Comparison of ENCODE assay signal across 8 cellular contexts in the genomic region with DNA sequence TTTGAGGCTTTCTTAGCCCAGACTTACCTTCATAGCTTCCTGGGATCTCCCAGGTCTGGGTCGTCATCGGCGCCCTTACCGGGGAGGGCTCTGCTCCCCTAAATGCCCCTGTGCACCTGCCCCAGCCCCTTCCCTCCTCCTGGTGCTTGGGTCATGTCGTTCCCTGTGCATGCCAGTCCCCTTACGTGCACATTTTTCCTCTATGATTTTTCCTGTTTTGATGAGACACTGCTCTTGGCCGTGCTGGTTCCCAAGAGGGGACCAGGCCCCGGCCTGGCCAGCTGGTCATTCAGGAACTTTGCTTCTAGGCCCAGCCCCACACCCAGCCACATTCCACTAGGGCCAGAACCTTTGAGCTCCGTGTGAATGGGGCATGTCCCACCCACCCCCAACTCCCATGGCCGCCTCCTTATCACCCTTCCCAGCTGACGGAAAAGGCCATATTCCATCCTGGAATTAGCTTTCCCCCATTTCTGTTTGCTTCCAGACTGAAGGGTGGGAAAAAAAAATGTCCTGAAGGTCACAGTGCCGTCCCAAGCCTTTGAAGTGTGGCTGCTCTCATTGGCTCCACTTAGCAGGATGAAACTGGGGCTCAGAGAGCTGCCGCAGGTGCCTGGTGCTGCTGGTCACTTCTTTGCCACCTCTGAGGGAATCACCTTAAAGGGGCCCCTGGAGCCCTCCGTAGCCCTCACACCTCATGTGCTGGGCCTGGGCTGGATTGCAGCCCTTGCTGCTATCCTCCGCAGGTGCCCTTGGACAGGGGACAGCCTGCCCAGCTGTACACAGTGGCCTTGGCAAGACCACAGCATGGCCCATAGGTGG. TPM values are rescaled to one million over a fixed set of nuclear protein-coding genes. Genes with fewer than 3 reads are reported as not detected.
DNase-seq lines count a peak whose midpoint lies in the region; ATAC-seq and TF ChIP-seq lines count a peak whose summit lies in the region.

No MANE protein-coding gene starts in this region.

- H3K4me3 Mint-ChIP-seq in T-helper 17 cell = no peak overlapping the region

- H3K4me1 ChIP-seq in gastroesophageal sphincter (peaks cover 21 to 95% (median 66%) of the 10 kb centered on the region in 3 donors), parathyroid adenoma (peaks cover 39% of the 10 kb centered on the region), BE2C (peaks cover 9% of the 10 kb centered on the region)

- peak; percentile 91 for DNase-seq in AG10803 (ENCODE audit: low read depth)
- DNase-seq in T-helper 17 cell = no peak
- no peak for DNase-seq in BE2C
- no peak for DNase-seq in stimulated activated CD4-positive, alpha-beta T cell treated with anti-CD3 and anti-CD28 coated beads, Interleukin-4, amount 100 ng/mL, for 4 hours
- DNase-seq in H4 (ENCODE audit: low spot score) = no peak
- no peak for DNase-seq in C1 segment of cervical spinal cord (lab: John Stamatoyannopoulos, UW)

- H3K9me3 ChIP-seq in T-helper 17 cell (ENCODE audit: control insufficient read depth, low read length, poor library complexity, severe bottlenecking) (no peaks in the 10 kb centered on the region), gastroesophageal sphincter (no peaks in the 10 kb centered on the region), parathyroid adenoma (ENCODE audit: control insufficient read depth, low read length) (no peaks in the 10 kb centered on the region), BE2C (no peaks in the 10 kb centered on the region)

- no peak for TF ChIP-seq POLR2A in gastroesophageal sphincter (IDR thresholded peaks at IDR 0.05)

- H3K36me3 ChIP-seq in gastroesophageal sphincter (no peaks in the 10 kb centered on the region), parathyroid adenoma (ENCODE audit: control insufficient read depth, insufficient read depth, low read length) (no peaks in the 10 kb centered on the region), BE2C (peaks cover 2% of the 10 kb centered on the region; the same call in 1 of the 2 replicates)

- H3K27ac Mint-ChIP-seq in T-helper 17 cell = peak overlapping the region; percentile 53

- H3K27me3 ChIP-seq in gastroesophageal sphincter = no peaks in the 10 kb centered on the region
- no peaks in the 10 kb centered on the region for H3K27me3 ChIP-seq in parathyroid adenoma (ENCODE audit: control insufficient read depth, insufficient read depth, low read length)
- H3K27me3 ChIP-seq in BE2C = no peaks in the 10 kb centered on the region

- H3K4me1 Mint-ChIP-seq in T-helper 17 cell = peaks cover 48% of the 10 kb centered on the region

- H3K4me3 ChIP-seq in AG10803 (ENCODE audit: low read length) (no peak overlapping the region), gastroesophageal sphincter (no peak overlapping the region), parathyroid adenoma (ENCODE audit: low read depth, low read length) (no peak overlapping the region), BE2C (ENCODE audit: low read depth, low read length) (no peak overlapping the region)

- 31 to 44% methylated on average over 2 to 11 of the region's 15 CpGs for WGBS in gastroesophageal sphincter (ENCODE audit: low coverage in 1 of 2), 2 donors

- H3K27ac ChIP-seq in gastroesophageal sphincter (peak overlapping the region; percentile 88 to 94 (median 93)), parathyroid adenoma (peak overlapping the region; percentile 60)

- no peak for TF ChIP-seq EP300 in gastroesophageal sphincter (IDR thresholded peaks at IDR 0.05)

- no peak overlapping the region for H2AFZ ChIP-seq in parathyroid adenoma

- no peak overlapping the region for H3K9ac ChIP-seq in parathyroid adenoma

- H3K36me3 Mint-ChIP-seq in T-helper 17 cell (ENCODE audit: low read depth) = peaks cover 6% of the 10 kb centered on the region

- no peak for TF ChIP-seq CTCF in AG10803 (conservative IDR thresholded peaks at IDR 0.05; ENCODE audit: low read length)
- TF ChIP-seq CTCF in gastroesophageal sphincter (IDR thresholded peaks at IDR 0.05) = peak in 1 of 4 experiments; percentile 2
- TF ChIP-seq CTCF in parathyroid adenoma (IDR thresholded peaks at IDR 0.05) = no peak
- no peak for TF ChIP-seq CTCF in BE2C (IDR thresholded peaks at IDR 0.05; ENCODE audit: low read depth, low read length)

- H3K4me2 ChIP-seq in parathyroid adenoma (ENCODE audit: low read length) = no peak overlapping the region

- no peaks in the 10 kb centered on the region for H3K27me3 Mint-ChIP-seq in T-helper 17 cell

- ATAC-seq in T-helper 17 cell (no peak), gastroesophageal sphincter (peak; percentile 54)

- peaks cover 30% of the 10 kb centered on the region for H3K79me2 ChIP-seq in parathyroid adenoma

RNA-seq across cellular contexts. Expression of a gene that starts 25.1 kb away (rescaled TPM):
- 10 to 100 TPM; 50.1 to 53.1 TPM for total RNA-seq in T-helper 17 cell
- 100 to 1,000 TPM; 116 to 172 (median 144) TPM for total RNA-seq in gastroesophageal sphincter
- polyA plus RNA-seq in BE2C (2012; ENCODE audit: insufficient read depth, insufficient read length, low read depth) = 103 TPM
- total RNA-seq in H4 (2014; rRNA removed; shearing (Covaris generic)) = 72.3 and 86.2 TPM in 2 replicates
